Comparison of ENCODE assay signal across 23 cellular contexts in the genomic region with DNA sequence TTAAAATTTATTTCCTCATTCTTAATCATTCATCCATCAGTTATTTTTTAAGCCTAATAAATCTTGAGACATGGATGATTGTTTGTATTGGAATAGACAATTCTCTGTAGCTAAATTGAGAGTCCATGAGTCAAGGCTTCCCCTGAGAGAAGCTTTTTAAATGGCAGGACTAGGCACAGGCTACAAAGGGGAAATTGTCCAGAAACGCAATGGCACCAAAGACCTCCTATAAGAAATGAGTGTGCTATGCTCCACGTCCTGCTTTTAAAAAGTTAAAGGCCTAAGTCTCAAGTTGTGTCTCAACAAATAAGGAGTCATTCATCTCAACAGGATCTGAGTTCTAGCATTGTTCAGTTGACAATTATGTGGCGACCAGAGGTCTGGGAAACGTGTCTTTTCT.
"Had no signal": no experiment of that assay in that cellular context is flagged by ENCODE, and none has a peak within 500 bp of the region (broad histone marks: within the 10 kb centered on the region; RNA-seq: fewer than 3 reads in every experiment).

No MANE protein-coding gene starts in this region.

- ATAC-seq: activated CD8-positive, alpha-beta memory T cell treated with anti-CD3 and anti-CD28 coated beads, Interleukin-2, amount 10 ng/mL, durations not matched to agents 7 days and 5 days; activated T-helper 17 cell treated with anti-CD3 and anti-CD28 coated beads, Interleukin-2, amount 50 U/mL, for 72 hours; gastroesophageal sphincter; heart left ventricle; left lung; mucosa of descending colon; pancreas; right lobe of liver; upper lobe of right lung; WTC11 had no signal

- H3K27me3 ChIP-seq: gastroesophageal sphincter, heart left ventricle, left lung, pancreas, right lobe of liver, testis, upper lobe of right lung had no signal

- H3K9me3 ChIP-seq: gastroesophageal sphincter, left lung, mucosa of descending colon, pancreas, right lobe of liver, testis, upper lobe of right lung had no signal

- H3K27ac ChIP-seq: coronary artery, gastroesophageal sphincter, heart left ventricle, left lung, pancreas, right lobe of liver, testis, upper lobe of right lung had no signal

- H3K4me3 ChIP-seq: coronary artery, gastroesophageal sphincter, heart left ventricle, left lung, mucosa of descending colon, pancreas, right lobe of liver, testis, upper lobe of right lung had no signal

- H3K36me3 ChIP-seq: gastroesophageal sphincter, heart left ventricle, left lung, pancreas, right lobe of liver, upper lobe of right lung had no signal

- H3K9me3 Mint-ChIP-seq: activated CD4-positive, alpha-beta memory T cell treated with anti-CD3 and anti-CD28 coated beads for 36 hours; T-helper 2 cell treated with Interferon-gamma antibody and Interleukin-4, amounts not matched to agents 5 μg/mL and 100 μg/mL, for 36 hours had no signal

- DNase-seq: activated CD4-positive, alpha-beta memory T cell treated with anti-CD3 and anti-CD28 coated beads for 36 hours; activated CD4-positive, alpha-beta T cell treated with anti-CD3 and anti-CD28 coated beads for 4 hours; activated CD8-positive, alpha-beta memory T cell treated with anti-CD3 and anti-CD28 coated beads, Interleukin-2, amount 10 ng/mL, durations not matched to agents 7 days and 5 days; activated naive CD4-positive, alpha-beta T cell; activated naive CD8-positive, alpha-beta T cell treated with anti-CD3 and anti-CD28 coated beads, Interleukin-2, amount 10 ng/mL, durations not matched to agents 7 days and 5 days; amygdala; heart left ventricle; left lung; mammary epithelial cell; mucosa of descending colon; naive B cell; pancreas; right lobe of liver; small intestine; stimulated activated CD4-positive, alpha-beta T cell treated with anti-CD3 and anti-CD28 coated beads, Interleukin-4, amount 100 ng/mL, for 1 hour; testis; upper lobe of right lung had no signal

- H3K36me3 Mint-ChIP-seq: activated CD4-positive, alpha-beta memory T cell treated with anti-CD3 and anti-CD28 coated beads for 36 hours; activated CD8-positive, alpha-beta memory T cell treated with anti-CD3 and anti-CD28 coated beads, Interleukin-2, amount 10 ng/mL, durations not matched to agents 7 days and 5 days; activated naive CD8-positive, alpha-beta T cell treated with anti-CD3 and anti-CD28 coated beads, Interleukin-2, amount 10 ng/mL, durations not matched to agents 7 days and 5 days; naive B cell; WTC11 had no signal

- H3K4me1 Mint-ChIP-seq: activated CD8-positive, alpha-beta memory T cell treated with anti-CD3 and anti-CD28 coated beads, Interleukin-2, amount 10 ng/mL, durations not matched to agents 7 days and 5 days; activated naive CD8-positive, alpha-beta T cell treated with anti-CD3 and anti-CD28 coated beads, Interleukin-2, amount 10 ng/mL, durations not matched to agents 7 days and 5 days; activated T-helper 17 cell treated with anti-CD3 and anti-CD28 coated beads, Interleukin-2, amount 50 U/mL, for 72 hours; central memory CD8-positive, alpha-beta T cell; naive B cell had no signal

- H3K4me3 Mint-ChIP-seq: activated CD4-positive, alpha-beta memory T cell treated with anti-CD3 and anti-CD28 coated beads for 36 hours; activated CD8-positive, alpha-beta memory T cell treated with anti-CD3 and anti-CD28 coated beads, Interleukin-2, amount 10 ng/mL, durations not matched to agents 7 days and 5 days; activated naive CD8-positive, alpha-beta T cell treated with anti-CD3 and anti-CD28 coated beads, Interleukin-2, amount 10 ng/mL, durations not matched to agents 7 days and 5 days; activated T-helper 17 cell treated with anti-CD3 and anti-CD28 coated beads, Interleukin-2, amount 50 U/mL, for 72 hours; central memory CD8-positive, alpha-beta T cell; naive B cell; T-helper 2 cell treated with Interferon-gamma antibody and Interleukin-4, amounts not matched to agents 5 μg/mL and 100 μg/mL, for 36 hours; WTC11 had no signal

- FAIRE-seq: pancreas, small intestine had no signal

- H3K27me3 Mint-ChIP-seq: activated naive CD8-positive, alpha-beta T cell treated with anti-CD3 and anti-CD28 coated beads, Interleukin-2, amount 10 ng/mL, durations not matched to agents 7 days and 5 days; activated T-helper 17 cell treated with anti-CD3 and anti-CD28 coated beads, Interleukin-2, amount 50 U/mL, for 72 hours; central memory CD8-positive, alpha-beta T cell; naive B cell had no signal

- H3K27ac Mint-ChIP-seq: activated CD4-positive, alpha-beta memory T cell treated with anti-CD3 and anti-CD28 coated beads for 36 hours; activated CD8-positive, alpha-beta memory T cell treated with anti-CD3 and anti-CD28 coated beads, Interleukin-2, amount 10 ng/mL, durations not matched to agents 7 days and 5 days; activated naive CD8-positive, alpha-beta T cell treated with anti-CD3 and anti-CD28 coated beads, Interleukin-2, amount 10 ng/mL, durations not matched to agents 7 days and 5 days; activated T-helper 17 cell treated with anti-CD3 and anti-CD28 coated beads, Interleukin-2, amount 50 U/mL, for 72 hours; naive B cell; T-helper 2 cell treated with Interferon-gamma antibody and Interleukin-4, amounts not matched to agents 5 μg/mL and 100 μg/mL, for 36 hours; WTC11 had no signal

- H3K4me1 ChIP-seq: gastroesophageal sphincter, heart left ventricle, left lung, pancreas, right lobe of liver, testis, upper lobe of right lung had no signal
